14 cellular contexts compared by ENCODE assay signal in the genomic region with DNA sequence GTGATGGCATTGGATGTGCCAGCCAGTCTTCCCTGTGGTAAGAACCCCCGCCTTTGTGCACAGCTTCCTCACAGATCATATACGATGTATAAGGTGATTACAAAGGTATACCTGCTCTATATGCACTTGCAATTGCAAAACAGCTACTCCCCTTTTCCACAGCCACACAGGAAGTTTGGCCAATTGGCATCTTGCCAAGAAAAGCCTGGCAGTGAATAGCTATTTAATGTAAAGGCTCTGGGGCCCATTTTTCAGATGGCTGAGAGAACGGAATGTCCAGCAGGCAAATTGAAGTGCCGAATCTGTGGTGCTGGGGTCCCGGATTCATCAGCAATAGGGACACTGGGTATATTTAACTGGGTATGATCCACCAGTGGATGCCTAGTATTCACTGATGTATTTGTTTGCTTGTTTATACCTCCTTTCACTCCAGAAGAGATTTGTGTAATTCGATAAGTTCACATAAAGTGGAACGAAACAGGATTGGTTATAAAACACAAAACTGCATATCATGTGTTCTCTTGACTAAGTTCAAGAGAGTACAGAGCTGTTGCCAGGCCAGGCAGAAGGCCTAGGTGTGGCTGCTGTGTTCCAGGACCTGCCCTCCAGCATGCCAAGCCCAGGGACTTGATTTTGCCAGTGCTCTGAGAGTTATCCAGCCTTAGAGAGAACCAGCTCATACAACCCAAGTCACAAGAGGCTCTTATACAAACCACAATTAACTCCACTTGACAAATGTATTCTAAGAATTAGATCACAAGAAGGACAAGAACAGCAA. TPM values are rescaled to one million over a fixed set of nuclear protein-coding genes. Genes with fewer than 3 reads are reported as not detected.
DNase-seq lines count a peak whose midpoint lies in the region; TF ChIP-seq lines count a peak whose summit lies in the region.
"Had no signal": no experiment of that assay in that cellular context is flagged by ENCODE, and none has a peak within 500 bp of the region (broad histone marks: within the 10 kb centered on the region; RNA-seq: fewer than 3 reads in every experiment).

No MANE protein-coding gene starts in this region.

- H2BK15ac ChIP-seq in H9 (ENCODE audit: low read depth, low read length), result no peak overlapping the region

- H3K27ac ChIP-seq in RWPE1 (peak overlapping the region; percentile 51), left ventricle myocardium inferior (replicated peaks) (peak overlapping the region; percentile 93), tibial nerve (peak overlapping the region in 3 of 4 donors; percentile 0 to 57 (median 40)), H9 (ENCODE audit: insufficient read length, low read depth, low read length) (no peak overlapping the region)
- H3K27ac ChIP-seq: KMS-11 had no signal

- H4K5ac ChIP-seq in H9 (ENCODE audit: insufficient read length, low read depth, low read length), result no peak overlapping the region

- no peaks in the 10 kb centered on the region for H3K9me3 ChIP-seq in left ventricle myocardium inferior (replicated peaks)
- H3K9me3 ChIP-seq in tibial nerve, result no peaks in the 10 kb centered on the region
- H3K9me3 ChIP-seq in H9 (ENCODE audit: control insufficient read depth, low read depth, low read length), result no peaks in the 10 kb centered on the region

- intact Hi-C loops in left ventricle myocardium inferior (cut with micrococcal nuclease), result no loop called here

- no peaks in the 10 kb centered on the region for H3K27me3 Mint-ChIP-seq in H9 (ENCODE audit: low read depth)
- H3K27me3 Mint-ChIP-seq: activated CD4-positive, alpha-beta memory T cell treated with anti-CD3 and anti-CD28 coated beads, Interleukin-2, amount 10 ng/mL, durations not matched to agents 7 days and 5 days had no signal

- peak; percentile 28 for DNase-seq in NCI-H2107 treated with DMSO at 0.1 percent for 48 hours (lab: John Stamatoyannopoulos, UW; ENCODE audit: unreplicated experiment)
- no peak for DNase-seq in NCI-H2107 (lab: John Stamatoyannopoulos, UW)
- DNase-seq in RWPE1 (ENCODE audit: low spot score), result no peak
- peak; percentile 72 for DNase-seq in left ventricle myocardium inferior
- DNase-seq in tibial nerve (ENCODE audit: low spot score in 2 of 2), result no peak
- DNase-seq in NK-92 (lab: John Stamatoyannopoulos, UW; ENCODE audit: unreplicated experiment), result no peak
- no peak for DNase-seq in H9
- DNase-seq in stimulated activated CD4-positive, alpha-beta T cell treated with anti-CD3 and anti-CD28 coated beads, Interleukin-15, amount 100 ng/mL, for 24 hours, result no peak
- DNase-seq: activated CD4-positive, alpha-beta memory T cell treated with anti-CD3 and anti-CD28 coated beads, Interleukin-2, amount 10 ng/mL, durations not matched to agents 7 days and 5 days; activated naive CD4-positive, alpha-beta T cell treated with anti-CD3 and anti-CD28 coated beads, Interleukin-2, amount 50 U/mL, for 16 hours; DND-41; HFFc6; T-helper 2 cell had no signal

- peaks cover 0 to 7% (median 3%) of the 10 kb centered on the region in 3 experiments; a peak in 5 of 7 replicates for H3K36me3 Mint-ChIP-seq in H9 (ENCODE audit: insufficient read depth in 1 of 3, low read depth in 3 of 3)

- no peaks in the 10 kb centered on the region for H3K23me2 ChIP-seq in H9 (ENCODE audit: insufficient read length, low read depth, low read length, poor library complexity, severe bottlenecking)

- H3K4me1 Mint-ChIP-seq in H9, result peaks cover 20 to 30% of the 10 kb centered on the region in 2 experiments
- H3K4me1 Mint-ChIP-seq: activated CD4-positive, alpha-beta memory T cell treated with anti-CD3 and anti-CD28 coated beads, Interleukin-2, amount 10 ng/mL, durations not matched to agents 7 days and 5 days had no signal

- H3K4me2 ChIP-seq in H9 (ENCODE audit: insufficient read depth, insufficient read length, low read length), result no peak overlapping the region
- H3K4me2 ChIP-seq: KMS-11 had no signal

- H2BK120ac ChIP-seq in H9 (ENCODE audit: low read depth, low read length, poor library complexity, severe bottlenecking), result no peak overlapping the region

- no peaks in the 10 kb centered on the region for H3K27me3 ChIP-seq in left ventricle myocardium inferior (ENCODE audit: low read depth)
- H3K27me3 ChIP-seq in tibial nerve, result no peaks in the 10 kb centered on the region
- no peaks in the 10 kb centered on the region for H3K27me3 ChIP-seq in H9 (ENCODE audit: insufficient read depth, low read length)

- H3K4me3 Mint-ChIP-seq in H9, result no peak overlapping the region
- H3K4me3 Mint-ChIP-seq: activated CD4-positive, alpha-beta memory T cell treated with anti-CD3 and anti-CD28 coated beads, Interleukin-2, amount 10 ng/mL, durations not matched to agents 7 days and 5 days; HFFc6 had no signal

- no peaks in the 10 kb centered on the region for H3K79me1 ChIP-seq in H9 (ENCODE audit: insufficient read depth, low read depth, low read length, poor library complexity, severe bottlenecking)

- no peak overlapping the region for H3K18ac ChIP-seq in H9 (ENCODE audit: insufficient read length, low read depth, low read length)

- no peak for TF ChIP-seq CTCF in RWPE1 (conservative IDR thresholded peaks at IDR 0.05; ENCODE audit: low read depth)
- no peak for TF ChIP-seq CTCF in left ventricle myocardium inferior (IDR thresholded peaks at IDR 0.05; ENCODE audit: borderline replicate concordance)
- no peak for TF ChIP-seq CTCF in tibial nerve (IDR thresholded peaks at IDR 0.05)
- TF ChIP-seq CTCF in H9 (conservative IDR thresholded peaks at IDR 0.05), result no peak

- H3T11ph ChIP-seq in H9 (ENCODE audit: low read length), result no peak overlapping the region

- H4K20me1 ChIP-seq in H9 (ENCODE audit: control insufficient read depth, insufficient read depth, insufficient read length), result no peaks in the 10 kb centered on the region

- no peak overlapping the region for H2AK5ac ChIP-seq in H9 (ENCODE audit: insufficient read length, low read length)

- H3K9me3 Mint-ChIP-seq in H9, result peaks cover 2 to 4% of the 10 kb centered on the region in 2 experiments; a peak in 4 of 5 replicates
- H3K9me3 Mint-ChIP-seq: activated CD4-positive, alpha-beta memory T cell treated with anti-CD3 and anti-CD28 coated beads, Interleukin-2, amount 10 ng/mL, durations not matched to agents 7 days and 5 days; HFFc6 had no signal

- no peak overlapping the region for H3K14ac ChIP-seq in H9 (ENCODE audit: insufficient read depth, low read length)

- H3K36me3 ChIP-seq in left ventricle myocardium inferior (no peaks in the 10 kb centered on the region), tibial nerve (no peaks in the 10 kb centered on the region)

- no peak overlapping the region for H2BK5ac ChIP-seq in H9 (ENCODE audit: insufficient read length, low read length)

- CTCF ChIA-PET in RWPE1 (lab: Yijun Ruan, JAX), result interaction anchor here (1.4 to 1.6 kb wide), 2 partner anchors 11 to 36 kb away, joined by 6 read pairs; no protein-coding TSS in a partner anchor

- H3K4me1 ChIP-seq in left ventricle myocardium inferior (peaks cover 58% of the 10 kb centered on the region), tibial nerve (peaks cover 0 to 35% (median 2%) of the 10 kb centered on the region in 4 donors), H9 (ENCODE audit: insufficient read depth, low read length) (peaks cover 3% of the 10 kb centered on the region)

- POLR2A ChIA-PET in RWPE1 (lab: Yijun Ruan, JAX; ENCODE audit: low non-redundant PET), result no interaction called here

- no peak overlapping the region for H3K9ac ChIP-seq in H9 (ENCODE audit: extremely low read depth, insufficient read length, low read length)
- H3K9ac ChIP-seq: KMS-11 had no signal

- H3K4me3 ChIP-seq in left ventricle myocardium inferior, result no peak overlapping the region
- H3K4me3 ChIP-seq in tibial nerve, result no peak overlapping the region

- TF ChIP-seq POLR2A in tibial nerve (IDR thresholded peaks at IDR 0.05), result no peak

- no peak overlapping the region for H2AFZ ChIP-seq in H9 (ENCODE audit: low read length)

- no peak overlapping the region for H3K4ac ChIP-seq in H9 (ENCODE audit: low read depth, low read length)

- H2BK12ac ChIP-seq in H9 (ENCODE audit: insufficient read length, low read depth, low read length), result no peak overlapping the region

- H3K27ac Mint-ChIP-seq in H9, result no peak overlapping the region
- H3K27ac Mint-ChIP-seq: activated CD4-positive, alpha-beta memory T cell treated with anti-CD3 and anti-CD28 coated beads, Interleukin-2, amount 10 ng/mL, durations not matched to agents 7 days and 5 days; HFFc6 had no signal

- 69 to 72% methylated on average over 7 of the region's 7 CpGs for WGBS in tibial nerve, 2 donors
- WGBS in H9 (ENCODE audit: extremely low coverage, insufficient read length, low lambda C conversion rate), result no CpG with 5 or more reads among the region's 7 CpGs

- H3K56ac ChIP-seq in H9 (ENCODE audit: insufficient read length, low read depth, low read length), result no peak overlapping the region

- H3K79me2 ChIP-seq in H9 (ENCODE audit: insufficient read depth, low read length), result no peaks in the 10 kb centered on the region

- H4K8ac ChIP-seq in H9 (replicated peaks; ENCODE audit: insufficient read length, low read depth, low read length), result no peak overlapping the region

- no peak overlapping the region for H4K91ac ChIP-seq in H9 (ENCODE audit: insufficient read length, low read depth, low read length)

- TF ChIP-seq EP300 in tibial nerve (IDR thresholded peaks at IDR 0.05), result no peak

- no peak overlapping the region for H2BK20ac ChIP-seq in H9 (ENCODE audit: low read depth, low read length, poor library complexity, severe bottlenecking)

- H3K23ac ChIP-seq in H9 (ENCODE audit: insufficient read length, low read depth, low read length), result no peak overlapping the region

RNA-seq across cellular contexts. Expression of a gene that starts 27.7 kb away (rescaled TPM):
- 0.49 TPM for total RNA-seq in left ventricle myocardium inferior
- 1 to 10 TPM in 1 of 4 donors, under 1 TPM in 3; 0.21 to 1.7 (median 0.64) TPM for total RNA-seq in tibial nerve
- 1.5 TPM in 2 replicates for total RNA-seq in H9 (2021)
- total RNA-seq: activated CD4-positive, alpha-beta memory T cell treated with anti-CD3 and anti-CD28 coated beads, Interleukin-2, amount 10 ng/mL, durations not matched to agents 7 days and 5 days; HFFc6 had no signal

Comparison
In these comparisons a context has a peak if more than half of its experiments do, and no peak if none do; other contexts are left out.
1. DNase-seq: peak in NCI-H2107 treated with DMSO at 0.1 percent for 48 hours (single experiment) and left ventricle myocardium inferior (single experiment); none in NCI-H2107 (single experiment), RWPE1 (single experiment), tibial nerve (0 of 2), NK-92 (single experiment), H9 (single experiment) and stimulated activated CD4-positive, alpha-beta T cell treated with anti-CD3 and anti-CD28 coated beads, Interleukin-15, amount 100 ng/mL, for 24 hours (single experiment).